Comparison of ENCODE assay signal across 9 cellular contexts in the genomic region with DNA sequence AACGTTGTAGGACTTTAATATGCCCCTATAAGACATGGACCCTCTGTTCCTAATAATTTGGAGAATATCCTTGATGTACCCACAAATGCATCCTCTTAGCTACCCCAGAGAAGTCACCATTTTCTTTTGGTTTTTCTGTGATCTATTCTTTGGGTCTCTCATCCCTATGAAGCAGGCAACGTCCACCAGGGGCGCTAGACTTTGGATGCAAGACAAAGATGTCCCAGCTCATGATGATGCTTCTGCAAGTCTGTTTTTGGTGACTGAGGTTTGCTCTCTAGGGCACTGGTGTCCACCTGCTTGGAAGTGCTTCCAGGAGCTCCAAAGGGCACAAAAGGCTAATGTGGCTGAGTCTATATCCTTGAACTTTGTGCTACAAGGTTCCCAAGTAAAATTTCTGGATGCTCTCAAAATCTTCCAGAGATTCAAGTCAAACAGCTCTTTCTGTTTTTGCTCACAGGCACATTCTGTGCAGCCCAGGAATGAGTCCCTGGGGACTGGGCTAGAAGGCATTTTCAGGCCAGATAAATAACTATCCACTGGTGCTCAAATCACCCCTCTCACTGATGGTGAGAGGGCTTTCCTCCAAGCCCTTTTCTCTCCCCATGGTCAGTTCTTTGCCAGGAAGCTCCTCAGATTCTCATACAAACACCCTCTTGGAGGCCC.
DNase-seq lines count a peak whose midpoint lies in the region; ATAC-seq and TF ChIP-seq lines count a peak whose summit lies in the region.
"Had no signal": no experiment of that assay in that cellular context is flagged by ENCODE, and none has a peak within 500 bp of the region (broad histone marks: within the 10 kb centered on the region; RNA-seq: fewer than 3 reads in every experiment).

No MANE protein-coding gene starts in this region.

- H3K4me3 ChIP-seq in Loucy (ENCODE audit: low read length, poor library complexity, severe bottlenecking), result no peak overlapping the region
- no peak overlapping the region for H3K4me3 ChIP-seq in astrocyte of the spinal cord (ENCODE audit: low read depth, low read length)
- H3K4me3 ChIP-seq: pancreas had no signal

- H3K27me3 ChIP-seq in Loucy (ENCODE audit: insufficient read depth, low read length, poor library complexity, severe bottlenecking), result no peaks in the 10 kb centered on the region
- H3K27me3 ChIP-seq: pancreas had no signal

- no peak overlapping the region for H3K4me2 ChIP-seq in Loucy (ENCODE audit: low read depth, low read length, poor library complexity, severe bottlenecking)

- no peaks in the 10 kb centered on the region for H3F3A ChIP-seq in Loucy (ENCODE audit: low read depth)

- H3K9ac ChIP-seq in Loucy (ENCODE audit: low read depth, low read length, poor library complexity, severe bottlenecking), result no peak overlapping the region

- no peaks in the 10 kb centered on the region for H3K9me3 ChIP-seq in Loucy (ENCODE audit: insufficient read depth, low read depth, low read length)
- H3K9me3 ChIP-seq: pancreas had no signal

- DNase-seq in NCI-H1105 (lab: John Stamatoyannopoulos, UW) (peak; percentile 22), NCI-H1105 treated with DMSO at 0.1 percent for 48 hours (lab: John Stamatoyannopoulos, UW) (no peak), astrocyte of the spinal cord (ENCODE audit: low read depth, low spot score) (no peak), lung microvascular endothelial cell (ENCODE audit: low read depth in 2 of 2) (peak; percentile 2 to 34), hepatic stellate cell (ENCODE audit: low spot score) (no peak)

- H3K4me1 ChIP-seq in Loucy (ENCODE audit: insufficient read depth, low read length, poor library complexity, severe bottlenecking), result peaks cover 27% of the 10 kb centered on the region
- H3K4me1 ChIP-seq: pancreas had no signal

- ATAC-seq in HG03457 (IDR thresholded peaks at IDR 0.05; ENCODE audit: unreplicated experiment), result no peak
- no peak for ATAC-seq in HG03342 (IDR thresholded peaks at IDR 0.05; ENCODE audit: unreplicated experiment)

- H3K79me2 ChIP-seq in Loucy (ENCODE audit: insufficient read depth, low read length), result no peaks in the 10 kb centered on the region

- H4K20me1 ChIP-seq in Loucy (ENCODE audit: insufficient read depth, low read length, poor library complexity, severe bottlenecking), result no peaks in the 10 kb centered on the region

- H2AFZ ChIP-seq in Loucy (ENCODE audit: low read length), result peak overlapping the region; percentile 44; the same call in 1 of the 2 replicates

- peak; percentile 81 for TF ChIP-seq CTCF in Loucy (conservative IDR thresholded peaks at IDR 0.05; ENCODE audit: low read length)
- TF ChIP-seq CTCF in astrocyte of the spinal cord (IDR thresholded peaks at IDR 0.05; ENCODE audit: low read depth, low read length), result peak; percentile 62

- no peaks in the 10 kb centered on the region for H3K9me2 ChIP-seq in Loucy (replicated peaks; ENCODE audit: low read depth, low read length)

- no peaks in the 10 kb centered on the region; the same call in 1 of the 2 replicates for H3K36me3 ChIP-seq in Loucy (ENCODE audit: insufficient read depth, low read length)
- H3K36me3 ChIP-seq: pancreas had no signal

- in situ Hi-C loops in astrocyte of the spinal cord (cut with HindIII; ENCODE audit: low sequenced_read_pairs), result no loop called here

Comparison
In these comparisons a context has a peak if more than half of its experiments do, and no peak if none do; other contexts are left out.
1. DNase-seq: peak in NCI-H1105 (single experiment) and lung microvascular endothelial cell (2 of 2); none in NCI-H1105 treated with DMSO at 0.1 percent for 48 hours (single experiment), astrocyte of the spinal cord (single experiment) and hepatic stellate cell (single experiment).